12 cellular contexts compared by ENCODE assay signal in the genomic region with DNA sequence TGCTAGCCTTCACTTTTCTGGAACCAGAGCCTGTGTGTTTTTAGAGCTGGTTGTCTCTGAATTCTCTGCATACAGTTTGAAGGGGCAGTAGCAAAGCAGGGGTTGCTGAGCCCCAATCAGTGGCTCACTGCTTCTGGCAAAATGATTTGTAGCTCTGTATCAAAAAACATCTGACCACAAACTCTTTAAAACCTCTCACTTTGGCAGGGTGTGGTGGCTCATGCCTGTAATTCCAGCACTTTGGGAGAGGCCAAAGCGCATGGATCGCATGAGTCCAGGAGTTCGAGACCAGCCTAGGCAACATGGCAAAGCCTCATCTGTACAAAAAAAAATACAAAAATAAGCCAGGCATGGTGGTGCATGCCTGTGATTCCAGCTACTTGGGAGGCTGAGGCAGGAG. TPM values are rescaled to one million over a fixed set of nuclear protein-coding genes. Genes with fewer than 3 reads are reported as not detected.
DNase-seq lines count a peak whose midpoint lies in the region; ATAC-seq and TF ChIP-seq lines count a peak whose summit lies in the region.
"Had no signal": no experiment of that assay in that cellular context is flagged by ENCODE, and none has a peak within 500 bp of the region (broad histone marks: within the 10 kb centered on the region; RNA-seq: fewer than 3 reads in every experiment).

No MANE protein-coding gene starts in this region.

- ATAC-seq in naive thymus-derived CD8-positive, alpha-beta T cell = no peak
- ATAC-seq in HG02763 (IDR thresholded peaks at IDR 0.05; ENCODE audit: unreplicated experiment) = no peak
- ATAC-seq: esophagus mucosa had no signal

- H3K27me3 Mint-ChIP-seq in brain = peaks cover 18% of the 10 kb centered on the region
- peaks cover 0 to 3% (median 0%) of the 10 kb centered on the region in 5 donors for H3K27me3 Mint-ChIP-seq in naive thymus-derived CD8-positive, alpha-beta T cell

- POLR2A ChIA-PET in naive thymus-derived CD8-positive, alpha-beta T cell (lab: Charles Lee) = no interaction called here

- H3K4me1 ChIP-seq in BLaER1 treated with 17β-estradiol and CSF1 and Interleukin-3, amounts not matched to agents 10 nM and 100 nM = peaks cover 34 to 60% (median 51%) of the 10 kb centered on the region in 10 experiments
- H3K4me1 ChIP-seq in HUES48 (ENCODE audit: control insufficient read depth, insufficient read depth, low read length) = peaks cover 31% of the 10 kb centered on the region

- H3K9me3 ChIP-seq in BLaER1 treated with 17β-estradiol and CSF1 and Interleukin-3, amounts not matched to agents 10 nM and 100 nM (replicated peaks in 1 of 11) = peaks cover 0 to 15% (median 4%) of the 10 kb centered on the region in 11 experiments; a peak in 9 of 22 replicates
- no peaks in the 10 kb centered on the region for H3K9me3 ChIP-seq in HUES48 (ENCODE audit: control insufficient read depth, insufficient read depth, low read length)
- H3K9me3 ChIP-seq: adrenal gland, vagina had no signal

- H3K36me3 Mint-ChIP-seq in brain = peaks cover 31% of the 10 kb centered on the region
- H3K36me3 Mint-ChIP-seq in naive thymus-derived CD8-positive, alpha-beta T cell = peaks cover 0 to 2% (median 0%) of the 10 kb centered on the region in 3 donors

- peaks cover 79% of the 10 kb centered on the region for H3K4me1 Mint-ChIP-seq in brain
- H3K4me1 Mint-ChIP-seq in naive thymus-derived CD8-positive, alpha-beta T cell = peaks cover 24 to 74% (median 72%) of the 10 kb centered on the region in 4 donors

- peak overlapping the region; percentile 78 to 95 (median 89) for H3K4me2 ChIP-seq in BLaER1 treated with 17β-estradiol and CSF1 and Interleukin-3, amounts not matched to agents 10 nM and 100 nM

- TF ChIP-seq CTCF in brain (conservative IDR thresholded peaks at IDR 0.05) = no peak

- peak overlapping the region in 7 of 11 experiments; percentile 24 to 92 (median 85); a peak in 10 of 22 replicates for H3K9ac ChIP-seq in BLaER1 treated with 17β-estradiol and CSF1 and Interleukin-3, amounts not matched to agents 10 nM and 100 nM
- H3K9ac ChIP-seq in HUES48 (ENCODE audit: low read depth, low read length) = no peak overlapping the region

- no peak overlapping the region for H3K27ac ChIP-seq in BLaER1 treated with 17β-estradiol and CSF1 and Interleukin-3, amounts not matched to agents 10 nM and 100 nM
- no peak overlapping the region for H3K27ac ChIP-seq in HUES48 (ENCODE audit: low read depth, low read length)
- H3K27ac ChIP-seq: adrenal gland, vagina had no signal

- peaks cover 7 to 35% (median 27%) of the 10 kb centered on the region in 11 experiments; a peak in 18 of 22 replicates for H3K36me3 ChIP-seq in BLaER1 treated with 17β-estradiol and CSF1 and Interleukin-3, amounts not matched to agents 10 nM and 100 nM
- no peaks in the 10 kb centered on the region for H3K36me3 ChIP-seq in HUES48 (ENCODE audit: control insufficient read depth, insufficient read depth, low read length)
- H3K36me3 ChIP-seq: adrenal gland, vagina had no signal

- H3K9me3 Mint-ChIP-seq in brain = peaks cover 0 to 3% (median 0%) of the 10 kb centered on the region in 5 experiments
- no peaks in the 10 kb centered on the region for H3K9me3 Mint-ChIP-seq in naive thymus-derived CD8-positive, alpha-beta T cell

- H3K27ac Mint-ChIP-seq in brain = peak overlapping the region; percentile 95 to 98 (median 96)
- peak overlapping the region in 6 of 10 donors; percentile 32 to 97 (median 78) for H3K27ac Mint-ChIP-seq in naive thymus-derived CD8-positive, alpha-beta T cell

- no peak for DNase-seq in naive thymus-derived CD8-positive, alpha-beta T cell
- DNase-seq in hippocampal formation (lab: John Stamatoyannopoulos, UW) = no peak
- DNase-seq in NCI-H1105 (lab: John Stamatoyannopoulos, UW) = no peak
- no peak for DNase-seq in superior temporal gyrus (ENCODE audit: extremely low spot score)
- DNase-seq: adrenal gland, NCI-H82 had no signal

- peak overlapping the region; percentile 90 to 97 (median 94) for H3K4me3 Mint-ChIP-seq in brain
- peak overlapping the region; percentile 92 to 96 (median 94) for H3K4me3 Mint-ChIP-seq in naive thymus-derived CD8-positive, alpha-beta T cell

- H3K27me3 ChIP-seq in BLaER1 treated with 17β-estradiol and CSF1 and Interleukin-3, amounts not matched to agents 10 nM and 100 nM = no peaks in the 10 kb centered on the region
- H3K27me3 ChIP-seq in HUES48 (ENCODE audit: control insufficient read depth, insufficient read depth, low read length) = no peaks in the 10 kb centered on the region
- H3K27me3 ChIP-seq: adrenal gland, vagina had no signal

- H4K20me1 ChIP-seq in BLaER1 treated with 17β-estradiol and CSF1 and Interleukin-3, amounts not matched to agents 10 nM and 100 nM = peaks cover 0 to 39% (median 3%) of the 10 kb centered on the region in 11 experiments; a peak in 6 of 22 replicates

- H3K4me3 ChIP-seq in BLaER1 treated with 17β-estradiol and CSF1 and Interleukin-3, amounts not matched to agents 10 nM and 100 nM = peak overlapping the region in 6 of 10 experiments; percentile 88 to 98 (median 92); a peak in 10 of 20 replicates
- peak overlapping the region; percentile 94 for H3K4me3 ChIP-seq in HUES48 (ENCODE audit: low read depth, low read length)

RNA-seq across cellular contexts. Expression of gene APC, which starts 28.3 kb away (rescaled TPM):
- polyA plus RNA-seq in brain (ENCODE audit: insufficient read depth, low read depth, low replicate concordance) = 9.2 TPM
- total RNA-seq in naive thymus-derived CD8-positive, alpha-beta T cell = 10 to 100 TPM; 44.4 to 47.9 TPM
- 10 to 100 TPM; 16.6 to 23.7 (median 16.6) TPM for polyA plus RNA-seq in naive thymus-derived CD8-positive, alpha-beta T cell
